ENCODE assay signal across 1 cellular context in genomic region chr15:88586401-88587162, GRCh38.
TF ChIP-seq lines count a peak whose summit lies in the region.

No MANE protein-coding gene starts in this region.

TF ChIP-seq in HEK293, 187 proteins besides CTCF, POLR2A, EP300 and RAD21 (continued from another document and continues in another):
- TF ChIP-seq ZNF18 (tag by site-specific recombination; IDR thresholded peaks at IDR 0.05), result peak; percentile 52
- no peak for TF ChIP-seq EGR2 (tag by site-specific recombination; IDR thresholded peaks at IDR 0.05; ENCODE audit: low read depth)
- peak; percentile 58; the same call in 1 of the 2 replicates for TF ChIP-seq ZNF580 (tag by site-specific recombination; IDR thresholded peaks at IDR 0.05)
- peak; percentile 84 for TF ChIP-seq SP7 (tag by site-specific recombination; IDR thresholded peaks at IDR 0.05)
- no peak for TF ChIP-seq KLF1 (tag by site-specific recombination; IDR thresholded peaks at IDR 0.05)
- peak; percentile 51 for TF ChIP-seq KLF10 (tag by site-specific recombination; IDR thresholded peaks at IDR 0.05)
- 0 out of 2 replicates have a peak, but pooled peaks have one; percentile 32 for TF ChIP-seq ZNF398 (tag by site-specific recombination; IDR thresholded peaks at IDR 0.05)
- 0 out of 2 replicates have a peak, but pooled peaks have one; percentile 45 for TF ChIP-seq ZNF10 (tag by site-specific recombination; IDR thresholded peaks at IDR 0.05)
- peak; percentile 79 for TF ChIP-seq ZNF629 (tag by site-specific recombination; IDR thresholded peaks at IDR 0.05)
- TF ChIP-seq GFI1B (tag by site-specific recombination; IDR thresholded peaks at IDR 0.05), result peak; percentile 51; the same call in 1 of the 2 replicates
- peak; percentile 51; the same call in 1 of the 2 replicates for TF ChIP-seq ZNF488 (tag by site-specific recombination; IDR thresholded peaks at IDR 0.05)
- TF ChIP-seq HOXD13 (CRISPR knock-in tag; IDR thresholded peaks at IDR 0.05; ENCODE audit: borderline replicate concordance), result peak; percentile 77
- TF ChIP-seq WT1 (tag by site-specific recombination; IDR thresholded peaks at IDR 0.05), result no peak
- TF ChIP-seq GLIS1 (tag by site-specific recombination; IDR thresholded peaks at IDR 0.05), result peak; percentile 98
- no peak for TF ChIP-seq ZNF202 (tag by site-specific recombination; IDR thresholded peaks at IDR 0.05; ENCODE audit: borderline replicate concordance)
- peak; percentile 74 for TF ChIP-seq ZEB2 (tag by site-specific recombination; IDR thresholded peaks at IDR 0.05)
- peak; percentile 52 for TF ChIP-seq ZNF596 (tag by site-specific recombination; IDR thresholded peaks at IDR 0.05)
- TF ChIP-seq OVOL3 (tag by site-specific recombination; IDR thresholded peaks at IDR 0.05), result 0 out of 2 replicates have a peak, but pooled peaks have one; percentile 48
- peak; percentile 74 for TF ChIP-seq ZXDB (tag by site-specific recombination; IDR thresholded peaks at IDR 0.05)
- peak; percentile 41 for TF ChIP-seq ATF2 (tag by site-specific recombination; IDR thresholded peaks at IDR 0.05; ENCODE audit: low read depth)
- no peak for TF ChIP-seq ZNF211 (tag by site-specific recombination; IDR thresholded peaks at IDR 0.05; ENCODE audit: low read depth)
- TF ChIP-seq ZIC2 (tag by site-specific recombination; IDR thresholded peaks at IDR 0.05), result peak; percentile 99
- peak; percentile 46; the same call in 1 of the 2 replicates for TF ChIP-seq ZSCAN30 (tag by site-specific recombination; IDR thresholded peaks at IDR 0.05)
- TF ChIP-seq ZNF433 (tag by site-specific recombination; IDR thresholded peaks at IDR 0.05; ENCODE audit: low read depth), result no peak
- TF ChIP-seq ZNF514 (tag by site-specific recombination; IDR thresholded peaks at IDR 0.05), result no peak
- TF ChIP-seq ZBTB8A (tag by site-specific recombination; IDR thresholded peaks at IDR 0.05), result peak; percentile 42; the same call in 1 of the 2 replicates
- no peak for TF ChIP-seq GLIS2 (tag by site-specific recombination; IDR thresholded peaks at IDR 0.05)
- no peak for TF ChIP-seq ZNF140 (tag by site-specific recombination; IDR thresholded peaks at IDR 0.05)
- peak; percentile 59; the same call in 1 of the 2 replicates for TF ChIP-seq ZNF2 (tag by site-specific recombination; IDR thresholded peaks at IDR 0.05)
- 0 out of 2 replicates have a peak, but pooled peaks have one; percentile 18 for TF ChIP-seq ZBTB6 (tag by site-specific recombination; IDR thresholded peaks at IDR 0.05)
- peak; percentile 91 for TF ChIP-seq PRDM6 (tag by site-specific recombination; IDR thresholded peaks at IDR 0.05)
- TF ChIP-seq KLF8 (tag by site-specific recombination; IDR thresholded peaks at IDR 0.05), result no peak
- peak; percentile 93 for TF ChIP-seq ZNF843 (tag by site-specific recombination; IDR thresholded peaks at IDR 0.05)
- 0 out of 2 replicates have a peak, but pooled peaks have one; percentile 22 for TF ChIP-seq ZNF335 (tag by site-specific recombination; conservative IDR thresholded peaks at IDR 0.05)
- TF ChIP-seq ZNF324 (tag by site-specific recombination; IDR thresholded peaks at IDR 0.05), result no peak
- no peak for TF ChIP-seq SETDB1 (IDR thresholded peaks at IDR 0.05; ENCODE audit: insufficient read length, low read length)
- TF ChIP-seq BCL6B (tag by site-specific recombination; IDR thresholded peaks at IDR 0.05), result no peak
- TF ChIP-seq ZNF155 (tag by site-specific recombination; IDR thresholded peaks at IDR 0.05), result no peak
- TF ChIP-seq MEIS1 (CRISPR knock-in tag; IDR thresholded peaks at IDR 0.05; ENCODE audit: borderline replicate concordance), result peak; percentile 72
- no peak for TF ChIP-seq ZNF280D (tag by site-specific recombination; IDR thresholded peaks at IDR 0.05)
- TF ChIP-seq ZNF423 (tag by site-specific recombination; IDR thresholded peaks at IDR 0.05), result peak; percentile 43
- TF ChIP-seq ZNF341 (tag by site-specific recombination; IDR thresholded peaks at IDR 0.05; ENCODE audit: low read depth), result no peak
- no peak for TF ChIP-seq ZNF184 (tag by site-specific recombination; IDR thresholded peaks at IDR 0.05)
- peak; percentile 66 for TF ChIP-seq ZNF24 (tag by site-specific recombination; IDR thresholded peaks at IDR 0.05)
- TF ChIP-seq SCRT2 (tag by site-specific recombination; IDR thresholded peaks at IDR 0.05), result peak; percentile 80
- TF ChIP-seq HIC1 (tag by site-specific recombination; IDR thresholded peaks at IDR 0.05), result peak; percentile 56; the same call in 1 of the 2 replicates
- TF ChIP-seq ZFP37 (tag by site-specific recombination; IDR thresholded peaks at IDR 0.05), result no peak
- peak; percentile 92 for TF ChIP-seq IKZF3 (tag by site-specific recombination; IDR thresholded peaks at IDR 0.05)
- TF ChIP-seq ZNF426 (tag by site-specific recombination; IDR thresholded peaks at IDR 0.05), result peak; percentile 18; the same call in 1 of the 2 replicates
- TF ChIP-seq ZNF175 (tag by site-specific recombination; IDR thresholded peaks at IDR 0.05), result no peak
- 0 out of 2 replicates have a peak, but pooled peaks have one; percentile 32 for TF ChIP-seq ZNF664 (tag by site-specific recombination; IDR thresholded peaks at IDR 0.05)
- TF ChIP-seq BCL11B (tag by site-specific recombination; IDR thresholded peaks at IDR 0.05; ENCODE audit: low read depth), result no peak
- no peak for TF ChIP-seq ZNF830 (tag by site-specific recombination; IDR thresholded peaks at IDR 0.05; ENCODE audit: low read depth)
